ENCODE assay signal across 11 cellular contexts in the genomic region with DNA sequence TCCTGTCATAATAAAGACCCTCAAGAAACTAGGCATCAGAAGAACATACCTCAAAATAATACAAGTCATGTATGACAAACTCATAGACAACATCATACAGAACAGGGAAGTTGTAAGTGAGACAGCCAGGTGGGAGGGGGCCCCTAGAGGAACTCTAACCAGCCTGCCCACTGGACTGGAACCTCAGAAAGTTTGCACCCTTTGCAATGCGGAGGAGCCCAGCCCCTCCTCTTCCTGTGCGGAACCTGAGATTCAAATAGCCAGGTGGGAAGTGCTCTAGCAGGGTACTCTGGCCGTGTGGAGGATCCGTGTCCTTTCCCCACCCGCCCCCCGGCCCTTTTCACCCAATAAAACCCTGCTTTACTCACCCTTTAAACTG.
DNase-seq lines count a peak whose midpoint lies in the region; ATAC-seq, FAIRE-seq and TF ChIP-seq lines count a peak whose summit lies in the region.
"Had no signal": no experiment of that assay in that cellular context is flagged by ENCODE, and none has a peak within 500 bp of the region (broad histone marks: within the 10 kb centered on the region; RNA-seq: fewer than 3 reads in every experiment).

No MANE protein-coding gene starts in this region.

- H3K4me3 Mint-ChIP-seq in natural killer cell, result no peak overlapping the region

- no peak for FAIRE-seq in kidney (lab: Jason Lieb, UNC)

- DNase-seq in GM19238 (ENCODE audit: insufficient read length, low spot score), result peak; percentile 17
- peak; percentile 81 for DNase-seq in KBM-7
- DNase-seq in kidney, result no peak
- no peak for DNase-seq in natural killer cell
- no peak for DNase-seq in DMS53 treated with DMSO at 0.1 percent for 48 hours (lab: John Stamatoyannopoulos, UW; ENCODE audit: unreplicated experiment)
- DNase-seq: activated naive CD4-positive, alpha-beta T cell; kidney glomerular epithelial cell; NCI-H2107 had no signal

- H3K9me3 Mint-ChIP-seq in natural killer cell, result peaks cover 0 to 3% of the 10 kb centered on the region in 2 donors

- H3K9me3 ChIP-seq in ES-I3 (ENCODE audit: control insufficient read depth, insufficient read depth, low read length) (no peaks in the 10 kb centered on the region), kidney (ENCODE audit: control insufficient read depth in 1 of 2, low read length in 2 of 2) (peaks cover 0 to 6% of the 10 kb centered on the region in 2 donors)

- H3K4me1 ChIP-seq in ES-I3 (ENCODE audit: insufficient read depth, low read length), result no peaks in the 10 kb centered on the region
- no peaks in the 10 kb centered on the region for H3K4me1 ChIP-seq in kidney (ENCODE audit: control insufficient read depth in 1 of 2, insufficient read depth in 1 of 2, low read depth in 1 of 2, low read length in 2 of 2)

- H3K36me3 ChIP-seq in ES-I3 (ENCODE audit: insufficient read depth, low read length) (no peaks in the 10 kb centered on the region), kidney (ENCODE audit: control insufficient read depth in 1 of 2, insufficient read depth in 2 of 2, low read length in 2 of 2) (no peaks in the 10 kb centered on the region)

- H3K4me3 ChIP-seq in kidney (ENCODE audit: low read length in 2 of 2), result no peak overlapping the region

- no peak overlapping the region for H3K27ac Mint-ChIP-seq in natural killer cell

- in situ Hi-C loops in KBM-7 (cut with MboI; ENCODE audit: low pct_unique_long_range_greater_than_20kb, low sequenced_read_pairs), result no loop called here

- no peak overlapping the region for H3K27ac ChIP-seq in kidney (ENCODE audit: low read depth in 2 of 2, low read length in 2 of 2)

- no peaks in the 10 kb centered on the region for H3K27me3 Mint-ChIP-seq in natural killer cell (ENCODE audit: low read depth in 2 of 2)

- no peaks in the 10 kb centered on the region for H3K4me1 Mint-ChIP-seq in natural killer cell

- H3K9ac ChIP-seq in ES-I3 (ENCODE audit: low read depth, low read length), result peak overlapping the region; percentile 35; the same call in 1 of the 2 replicates
- no peak overlapping the region for H3K9ac ChIP-seq in kidney (ENCODE audit: low read length in 2 of 2)

- TF ChIP-seq CTCF in kidney (IDR thresholded peaks at IDR 0.05; ENCODE audit: borderline replicate concordance, extremely low read depth, insufficient read depth) (no peak), natural killer cell (IDR thresholded peaks at IDR 0.05) (no peak)

- intact Hi-C loops in kidney (cut with DNase I), result no loop called here
- intact Hi-C loops in natural killer cell (cut with micrococcal nuclease), result no loop called here

- ATAC-seq in HG02798 (IDR thresholded peaks at IDR 0.05; ENCODE audit: poor library complexity, unreplicated experiment) (peak; percentile 91), SK-N-SH treated with all-trans-retinoic acid at 6 μM for 48 hours (no peak), natural killer cell (no peak)

- peaks cover 4% of the 10 kb centered on the region for H3K36me3 Mint-ChIP-seq in natural killer cell

TF ChIP-seq in SK-N-SH treated with all-trans-retinoic acid at 6 μM for 48 hours, 23 proteins besides CTCF, POLR2A, EP300 and RAD21:
- TF ChIP-seq, protein P1, sequence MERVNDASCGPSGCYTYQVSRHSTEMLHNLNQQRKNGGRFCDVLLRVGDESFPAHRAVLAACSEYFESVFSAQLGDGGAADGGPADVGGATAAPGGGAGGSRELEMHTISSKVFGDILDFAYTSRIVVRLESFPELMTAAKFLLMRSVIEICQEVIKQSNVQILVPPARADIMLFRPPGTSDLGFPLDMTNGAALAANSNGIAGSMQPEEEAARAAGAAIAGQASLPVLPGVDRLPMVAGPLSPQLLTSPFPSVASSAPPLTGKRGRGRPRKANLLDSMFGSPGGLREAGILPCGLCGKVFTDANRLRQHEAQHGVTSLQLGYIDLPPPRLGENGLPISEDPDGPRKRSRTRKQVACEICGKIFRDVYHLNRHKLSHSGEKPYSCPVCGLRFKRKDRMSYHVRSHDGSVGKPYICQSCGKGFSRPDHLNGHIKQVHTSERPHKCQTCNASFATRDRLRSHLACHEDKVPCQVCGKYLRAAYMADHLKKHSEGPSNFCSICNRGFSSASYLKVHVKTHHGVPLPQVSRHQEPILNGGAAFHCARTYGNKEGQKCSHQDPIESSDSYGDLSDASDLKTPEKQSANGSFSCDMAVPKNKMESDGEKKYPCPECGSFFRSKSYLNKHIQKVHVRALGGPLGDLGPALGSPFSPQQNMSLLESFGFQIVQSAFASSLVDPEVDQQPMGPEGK (CRISPR knock-in tag; IDR thresholded peaks at IDR 0.05; ENCODE audit: borderline replicate concordance), result no peak
- TF ChIP-seq ESRRG (CRISPR knock-in tag; IDR thresholded peaks at IDR 0.05) (no peak), SNAI2 (CRISPR knock-in tag; IDR thresholded peaks at IDR 0.05) (no peak), TOX (CRISPR knock-in tag; IDR thresholded peaks at IDR 0.05; ENCODE audit: borderline replicate concordance) (no peak), OSR1 (CRISPR knock-in tag; IDR thresholded peaks at IDR 0.05) (no peak)

Comparison
In these comparisons a context has a peak if more than half of its experiments do, and no peak if none do; other contexts are left out.
1. DNase-seq: peak in GM19238 (single experiment) and KBM-7 (single experiment); none in kidney (single experiment), natural killer cell (single experiment) and DMS53 treated with DMSO at 0.1 percent for 48 hours (single experiment).